9 cellular contexts compared by ENCODE assay signal in genomic region chr12:54959291-54960018, GRCh38. TPM values are rescaled to one million over a fixed set of nuclear protein-coding genes. Genes with fewer than 3 reads are reported as not detected.
DNase-seq lines count a peak whose midpoint lies in the region; ATAC-seq lines count a peak whose summit lies in the region.
"Had no signal": no experiment of that assay in that cellular context is flagged by ENCODE, and none has a peak within 500 bp of the region (broad histone marks: within the 10 kb centered on the region; RNA-seq: fewer than 3 reads in every experiment).

No MANE protein-coding gene starts in this region.

- POLR2A ChIA-PET in naive thymus-derived CD8-positive, alpha-beta T cell (lab: Charles Lee): interaction anchor here (1.2 to 3.3 kb wide), 5 partner anchors 14 to 34 kb away, joined by 3 to 18 read pairs (median 9); partner anchors contain the start of gene TESPA1

- DNase-seq in naive thymus-derived CD8-positive, alpha-beta T cell: no peak
- DNase-seq in iPS-NIHi7 (ENCODE audit: extremely low spot score): no peak
- no peak for DNase-seq in effector CD8-positive, alpha-beta T cell (lab: John Stamatoyannopoulos, UW)
- DNase-seq: head of caudate nucleus, NCI-H524 had no signal

- no peaks in the 10 kb centered on the region for H3K27me3 Mint-ChIP-seq in naive thymus-derived CD8-positive, alpha-beta T cell

- peak; percentile 88 for ATAC-seq in GM18867 (IDR thresholded peaks at IDR 0.05; ENCODE audit: unreplicated experiment)
- peak; percentile 61 for ATAC-seq in GM21717 (IDR thresholded peaks at IDR 0.05; ENCODE audit: unreplicated experiment)
- ATAC-seq in HG03558 (IDR thresholded peaks at IDR 0.05; ENCODE audit: extremely low read depth, unreplicated experiment): peak; percentile 66
- ATAC-seq in naive thymus-derived CD8-positive, alpha-beta T cell: no peak
- no peak for ATAC-seq in HG02840 (IDR thresholded peaks at IDR 0.05; ENCODE audit: low FRiP score, unreplicated experiment)

- H3K4me1 Mint-ChIP-seq in naive thymus-derived CD8-positive, alpha-beta T cell: peaks cover 41 to 96% (median 89%) of the 10 kb centered on the region in 4 donors

- no peaks in the 10 kb centered on the region for H3K9me3 Mint-ChIP-seq in naive thymus-derived CD8-positive, alpha-beta T cell

- H3K4me3 Mint-ChIP-seq in naive thymus-derived CD8-positive, alpha-beta T cell: peak overlapping the region in 4 of 10 donors; percentile 3 to 61 (median 21)

- H3K36me3 Mint-ChIP-seq in naive thymus-derived CD8-positive, alpha-beta T cell: peaks cover 28 to 95% (median 57%) of the 10 kb centered on the region in 3 donors

- peak overlapping the region; percentile 21 to 90 (median 60) for H3K27ac Mint-ChIP-seq in naive thymus-derived CD8-positive, alpha-beta T cell

RNA-seq across cellular contexts. Expression of gene TESPA1, which starts 25.1 kb away (rescaled TPM):
- 100 to 1,000 TPM; 247 to 253 TPM for total RNA-seq in naive thymus-derived CD8-positive, alpha-beta T cell
- polyA plus RNA-seq in naive thymus-derived CD8-positive, alpha-beta T cell: 100 to 1,000 TPM in 2 of 3 donors, 10 to 100 TPM in 1; 83.1 to 245 (median 180) TPM

Comparison
In these comparisons a context has a peak if more than half of its experiments do, and no peak if none do; other contexts are left out.
1. ATAC-seq: peak in GM18867 (single experiment), GM21717 (single experiment) and HG03558 (single experiment); none in naive thymus-derived CD8-positive, alpha-beta T cell (0 of 2) and HG02840 (single experiment).